Comparison of ENCODE assay signal across 8 cellular contexts in genomic region chr11:3581389-3581725, GRCh38.
DNase-seq lines count a peak whose midpoint lies in the region; ATAC-seq and TF ChIP-seq lines count a peak whose summit lies in the region.
"Not testable (repeated sequence)": the region's sequence is repeated elsewhere in the genome, so short reads cannot be mapped to it uniquely, and the experiment has no call there.

No MANE protein-coding gene starts in this region.

- not testable (repeated sequence) for H3K79me2 ChIP-seq in OCI-LY3 (ENCODE audit: low read length)

- not testable (repeated sequence) for H3K36me3 ChIP-seq in A673 (ENCODE audit: insufficient read depth, low read length, poor library complexity, severe bottlenecking); GM06990 (ENCODE audit: control insufficient read depth, insufficient read depth, low read length); OCI-LY3 (replicated peaks; ENCODE audit: low read depth, low read length)

- not testable (repeated sequence) for BruUV-seq in A673 (replicated peaks; lab: Mats Ljungman, UMichigan)

- not testable (repeated sequence) for H3K27ac Mint-ChIP-seq in activated CD4-positive, alpha-beta T cell treated with anti-CD3 and anti-CD28 coated beads, Interleukin-2, amount 10 ng/mL, durations not matched to agents 24 days and 14 days; activated naive CD4-positive, alpha-beta T cell treated with anti-CD3 and anti-CD28 coated beads, Interleukin-2, amount 50 U/mL, for 24 hours; endothelial cell (ENCODE audit: unreplicated experiment); stimulated activated naive B cell treated with anti-CD40 and anti-IgM and Interleukin-4, amounts not matched to agents 10 μg/mL and 1 μg/mL and 100 μg/mL, for 72 hours
- H3K27ac Mint-ChIP-seq in naive thymus-derived CD8-positive, alpha-beta T cell: peak overlapping the region in 2 of 10 donors; percentile 32 to 44

- not testable (repeated sequence) for H3K9ac ChIP-seq in OCI-LY3 (ENCODE audit: low read length)

- H3K4me2 ChIP-seq in OCI-LY3 (ENCODE audit: low read length): peak overlapping the region; percentile 44

- H3K9me3 ChIP-seq in A673 (ENCODE audit: low read depth, low read length, poor library complexity, severe bottlenecking); OCI-LY3 (ENCODE audit: insufficient read depth, low read length): not testable (repeated sequence)

- POLR2A ChIA-PET in A673 (lab: Charles Lee; ENCODE audit: low non-redundant PET); naive thymus-derived CD8-positive, alpha-beta T cell (lab: Charles Lee): not testable (repeated sequence)

- not testable (repeated sequence) for ATAC-seq in naive thymus-derived CD8-positive, alpha-beta T cell; stimulated activated naive B cell treated with anti-CD40 and anti-IgM and Interleukin-4, amounts not matched to agents 10 μg/mL and 1 μg/mL and 100 μg/mL, for 72 hours (replicated peaks)

- not testable (repeated sequence) for H3K4me1 Mint-ChIP-seq in activated CD4-positive, alpha-beta T cell treated with anti-CD3 and anti-CD28 coated beads, Interleukin-2, amount 10 ng/mL, durations not matched to agents 24 days and 14 days; activated naive CD4-positive, alpha-beta T cell treated with anti-CD3 and anti-CD28 coated beads, Interleukin-2, amount 50 U/mL, for 24 hours; endothelial cell (ENCODE audit: unreplicated experiment); naive thymus-derived CD8-positive, alpha-beta T cell
- peaks cover 9 to 19% of the 10 kb centered on the region in 2 donors for H3K4me1 Mint-ChIP-seq in stimulated activated naive B cell treated with anti-CD40 and anti-IgM and Interleukin-4, amounts not matched to agents 10 μg/mL and 1 μg/mL and 100 μg/mL, for 72 hours

- CTCF ChIA-PET in A673 (lab: Charles Lee): not testable (repeated sequence)

- H3K4me3 Mint-ChIP-seq in activated CD4-positive, alpha-beta T cell treated with anti-CD3 and anti-CD28 coated beads, Interleukin-2, amount 10 ng/mL, durations not matched to agents 24 days and 14 days: peak overlapping the region; percentile 72
- peak overlapping the region; percentile 55 for H3K4me3 Mint-ChIP-seq in activated naive CD4-positive, alpha-beta T cell treated with anti-CD3 and anti-CD28 coated beads, Interleukin-2, amount 50 U/mL, for 24 hours
- H3K4me3 Mint-ChIP-seq in endothelial cell (ENCODE audit: unreplicated experiment): peak overlapping the region; percentile 87
- H3K4me3 Mint-ChIP-seq in naive thymus-derived CD8-positive, alpha-beta T cell: peak overlapping the region; percentile 50 to 77 (median 69)
- peak overlapping the region; percentile 55 to 79 for H3K4me3 Mint-ChIP-seq in stimulated activated naive B cell treated with anti-CD40 and anti-IgM and Interleukin-4, amounts not matched to agents 10 μg/mL and 1 μg/mL and 100 μg/mL, for 72 hours

- not testable (repeated sequence) for H3K4me3 ChIP-seq in A673 (ENCODE audit: low read depth, low read length, poor library complexity, severe bottlenecking); GM06990 (replicated peaks; ENCODE audit: low read depth, low read length); OCI-LY3 (ENCODE audit: low read length)

- peaks cover 33% of the 10 kb centered on the region for H3K27me3 Mint-ChIP-seq in activated CD4-positive, alpha-beta T cell treated with anti-CD3 and anti-CD28 coated beads, Interleukin-2, amount 10 ng/mL, durations not matched to agents 24 days and 14 days
- peaks cover 12% of the 10 kb centered on the region for H3K27me3 Mint-ChIP-seq in activated naive CD4-positive, alpha-beta T cell treated with anti-CD3 and anti-CD28 coated beads, Interleukin-2, amount 50 U/mL, for 24 hours
- H3K27me3 Mint-ChIP-seq in endothelial cell (ENCODE audit: unreplicated experiment): peaks cover 18% of the 10 kb centered on the region
- H3K27me3 Mint-ChIP-seq in naive thymus-derived CD8-positive, alpha-beta T cell: peaks cover 17 to 65% (median 34%) of the 10 kb centered on the region in 5 donors
- peaks cover 46 to 54% of the 10 kb centered on the region in 2 donors for H3K27me3 Mint-ChIP-seq in stimulated activated naive B cell treated with anti-CD40 and anti-IgM and Interleukin-4, amounts not matched to agents 10 μg/mL and 1 μg/mL and 100 μg/mL, for 72 hours

- not testable (repeated sequence) for H3K4me1 ChIP-seq in A673 (ENCODE audit: insufficient read depth, low read length, poor library complexity, severe bottlenecking); OCI-LY3 (ENCODE audit: low read length)

- 0 out of 2 replicates have a peak, but pooled peaks have one; percentile 1 for TF ChIP-seq CTCF in A673 (conservative IDR thresholded peaks at IDR 0.05; ENCODE audit: low read depth, low read length)
- TF ChIP-seq CTCF in GM06990 (IDR thresholded peaks at IDR 0.05; ENCODE audit: insufficient read depth, low read length, poor library complexity, severe bottlenecking); OCI-LY3 (IDR thresholded peaks at IDR 0.05; ENCODE audit: low read depth, low read length); endothelial cell (IDR thresholded peaks at IDR 0.05; ENCODE audit: unreplicated experiment): not testable (repeated sequence)

- H3K36me3 Mint-ChIP-seq in activated CD4-positive, alpha-beta T cell treated with anti-CD3 and anti-CD28 coated beads, Interleukin-2, amount 10 ng/mL, durations not matched to agents 24 days and 14 days (ENCODE audit: low read depth); activated naive CD4-positive, alpha-beta T cell treated with anti-CD3 and anti-CD28 coated beads, Interleukin-2, amount 50 U/mL, for 24 hours; endothelial cell (ENCODE audit: low read depth, unreplicated experiment); naive thymus-derived CD8-positive, alpha-beta T cell; stimulated activated naive B cell treated with anti-CD40 and anti-IgM and Interleukin-4, amounts not matched to agents 10 μg/mL and 1 μg/mL and 100 μg/mL, for 72 hours: not testable (repeated sequence)

- not testable (repeated sequence) for H4K20me1 ChIP-seq in OCI-LY3 (ENCODE audit: insufficient read depth, low read length)

- H3K27ac ChIP-seq in A673 (ENCODE audit: low read depth, low read length, poor library complexity, severe bottlenecking); OCI-LY3 (ENCODE audit: low read length): not testable (repeated sequence)

- H2AFZ ChIP-seq in OCI-LY3 (ENCODE audit: low read depth, low read length): not testable (repeated sequence)

- intact Hi-C loops in A673 (cut with micrococcal nuclease; ENCODE audit: unreplicated experiment); activated CD4-positive, alpha-beta T cell treated with anti-CD3 and anti-CD28 coated beads, Interleukin-2, amount 10 ng/mL, durations not matched to agents 24 days and 14 days (cut with micrococcal nuclease): not testable (repeated sequence)

- not testable (repeated sequence) for DNase-seq in A673 (ENCODE audit: low spot score); activated CD4-positive, alpha-beta T cell treated with anti-CD3 and anti-CD28 coated beads, Interleukin-2, amount 10 ng/mL, durations not matched to agents 24 days and 14 days; endothelial cell (ENCODE audit: low spot score); naive thymus-derived CD8-positive, alpha-beta T cell; stimulated activated naive B cell treated with anti-CD40 and anti-IgM and Interleukin-4, amounts not matched to agents 10 μg/mL and 1 μg/mL and 100 μg/mL, for 72 hours
- DNase-seq in GM06990 (ENCODE audit: extremely low read depth, insufficient read length): peak; percentile 29

- not testable (repeated sequence) for H3K27me3 ChIP-seq in A673 (replicated peaks; ENCODE audit: insufficient read depth, low read depth, low read length, poor library complexity); GM06990 (replicated peaks; ENCODE audit: control insufficient read depth, insufficient read depth, low read length); OCI-LY3 (ENCODE audit: low read depth, low read length)

- not testable (repeated sequence) for H3K9me3 Mint-ChIP-seq in activated CD4-positive, alpha-beta T cell treated with anti-CD3 and anti-CD28 coated beads, Interleukin-2, amount 10 ng/mL, durations not matched to agents 24 days and 14 days; activated naive CD4-positive, alpha-beta T cell treated with anti-CD3 and anti-CD28 coated beads, Interleukin-2, amount 50 U/mL, for 24 hours; endothelial cell (ENCODE audit: unreplicated experiment); naive thymus-derived CD8-positive, alpha-beta T cell; stimulated activated naive B cell treated with anti-CD40 and anti-IgM and Interleukin-4, amounts not matched to agents 10 μg/mL and 1 μg/mL and 100 μg/mL, for 72 hours
